ENCODE assay signal across 15 cellular contexts in genomic region chr9:89533396-89534187, GRCh38. TPM values are rescaled to one million over a fixed set of nuclear protein-coding genes. Genes with fewer than 3 reads are reported as not detected.
DNase-seq lines count a peak whose midpoint lies in the region; ATAC-seq, FAIRE-seq and TF ChIP-seq lines count a peak whose summit lies in the region.
"Had no signal": no experiment of that assay in that cellular context is flagged by ENCODE, and none has a peak within 500 bp of the region (broad histone marks: within the 10 kb centered on the region; RNA-seq: fewer than 3 reads in every experiment).

No MANE protein-coding gene starts in this region.

- TF ChIP-seq CTCF in DND-41 (IDR thresholded peaks at IDR 0.05; ENCODE audit: borderline replicate concordance, extremely low read depth, low read length, poor library complexity, severe bottlenecking) (no peak), nephron progenitor cell (IDR thresholded peaks at IDR 0.05) (no peak), smooth muscle cell (IDR thresholded peaks at IDR 0.05; ENCODE audit: borderline replicate concordance, insufficient read depth, poor library complexity, severe bottlenecking) (no peak), gastrocnemius medialis (IDR thresholded peaks at IDR 0.05 in 4 of 5, conservative IDR thresholded peaks at IDR 0.05 in 1 of 5) (no peak)

- no peak overlapping the region for H2AFZ ChIP-seq in DND-41 (ENCODE audit: low read depth, low read length)
- H2AFZ ChIP-seq in smooth muscle cell (ENCODE audit: low read depth) = no peak overlapping the region

- H3K27me3 ChIP-seq in DND-41 (ENCODE audit: insufficient read depth, low read length, poor library complexity) = no peaks in the 10 kb centered on the region
- no peaks in the 10 kb centered on the region for H3K27me3 ChIP-seq in smooth muscle cell (ENCODE audit: low read depth)
- no peaks in the 10 kb centered on the region for H3K27me3 ChIP-seq in gastrocnemius medialis

- peaks cover 40% of the 10 kb centered on the region for H3K4me1 Mint-ChIP-seq in nephron progenitor cell

- in situ Hi-C loops in gastrocnemius medialis (cut with MboI; ENCODE audit: low sequenced_read_pairs in 4 of 4) = loop anchor here in 1 of 4 donors (25.0 kb wide), 1 partner anchor 121 kb away; no protein-coding TSS in a partner anchor

- H3K27ac ChIP-seq in DND-41 (ENCODE audit: low read length) = peak overlapping the region; percentile 58
- peak overlapping the region; percentile 67 for H3K27ac ChIP-seq in cingulate gyrus (ENCODE audit: low read depth, low read length)
- H3K27ac ChIP-seq in smooth muscle cell (ENCODE audit: low read depth) = no peak overlapping the region
- H3K27ac ChIP-seq in gastrocnemius medialis = no peak overlapping the region
- H3K27ac ChIP-seq: SJCRH30, tibial artery had no signal

- WGBS in smooth muscle cell (ENCODE audit: low lambda C conversion rate) = 88% methylated on average over 11 of the region's 11 CpGs

- H3K9ac ChIP-seq in DND-41 (ENCODE audit: low read depth, low read length) = peak overlapping the region; percentile 22; the same call in 1 of the 2 replicates
- H3K9ac ChIP-seq in smooth muscle cell (ENCODE audit: low read depth) = no peak overlapping the region

- H3K9me3 ChIP-seq in DND-41 (ENCODE audit: insufficient read depth, low read length, severe bottlenecking) (no peaks in the 10 kb centered on the region), smooth muscle cell (replicated peaks; ENCODE audit: low read depth) (no peaks in the 10 kb centered on the region), gastrocnemius medialis (no peaks in the 10 kb centered on the region)
- H3K9me3 ChIP-seq: SJCRH30, tibial artery had no signal

- H3K36me3 ChIP-seq in DND-41 (ENCODE audit: insufficient read depth, low read length) = no peaks in the 10 kb centered on the region
- H3K36me3 ChIP-seq in smooth muscle cell (ENCODE audit: low read depth) = no peaks in the 10 kb centered on the region
- H3K36me3 ChIP-seq in gastrocnemius medialis = no peaks in the 10 kb centered on the region
- H3K36me3 ChIP-seq: SJCRH30, tibial artery had no signal

- H3K4me3 Mint-ChIP-seq in nephron progenitor cell = no peak overlapping the region
- H3K4me3 Mint-ChIP-seq: dendritic cell treated with granulocyte-macrophage colony-stimulating factor and Interleukin-4, amounts not matched to agents 40 ng/mL and 50 ng/mL, for 4 days had no signal

- peaks cover 3% of the 10 kb centered on the region for H3K27me3 Mint-ChIP-seq in nephron progenitor cell (ENCODE audit: low read depth, poor library complexity)

- FAIRE-seq in RCC 7860 (lab: Jason Lieb, UNC) = peak; percentile 26

- no peaks in the 10 kb centered on the region for H3K36me3 Mint-ChIP-seq in nephron progenitor cell (ENCODE audit: low read depth)

- H3K4me2 ChIP-seq in DND-41 (ENCODE audit: insufficient read depth, low read length) (no peak overlapping the region), smooth muscle cell (no peak overlapping the region)

- ATAC-seq in DND-41 (ENCODE audit: insufficient read depth, low read depth) = no peak
- no peak for ATAC-seq in gastrocnemius medialis

- H3K27ac Mint-ChIP-seq in nephron progenitor cell = peak overlapping the region; percentile 53
- H3K27ac Mint-ChIP-seq: dendritic cell treated with granulocyte-macrophage colony-stimulating factor and Interleukin-4, amounts not matched to agents 40 ng/mL and 50 ng/mL, for 4 days had no signal

- 0 out of 2 replicates have a peak, but pooled peaks cover 5% of the 10 kb centered on the region for H3K79me2 ChIP-seq in DND-41 (ENCODE audit: insufficient read depth, low read length)
- no peaks in the 10 kb centered on the region for H3K79me2 ChIP-seq in smooth muscle cell (ENCODE audit: low read depth)

- no peaks in the 10 kb centered on the region for H3F3A ChIP-seq in smooth muscle cell (ENCODE audit: low read depth)

- intact Hi-C loops in gastrocnemius medialis (cut with DNase I; ENCODE audit: low total_unique reads) = no loop called here

- H4K20me1 ChIP-seq in DND-41 (ENCODE audit: insufficient read depth, low read length) (no peaks in the 10 kb centered on the region), smooth muscle cell (ENCODE audit: low read depth) (no peaks in the 10 kb centered on the region)

- no peak for DNase-seq in DND-41
- DNase-seq in RCC 7860 (ENCODE audit: low spot score) = peak; percentile 35
- DNase-seq in nephron progenitor cell = no peak
- no peak for DNase-seq in smooth muscle cell (lab: John Stamatoyannopoulos, UW; ENCODE audit: unreplicated experiment)
- DNase-seq in OCI-M2 (lab: John Stamatoyannopoulos, UW; ENCODE audit: unreplicated experiment) = no peak
- DNase-seq in gastrocnemius medialis = no peak
- DNase-seq: activated gamma-delta T cell, COR-L47, IMR-90, NCI-H1694 treated with DMSO at 0.1 percent for 48 hours, NCI-H82, SJCRH30 had no signal

- no peak for TF ChIP-seq POLR2A in gastrocnemius medialis (IDR thresholded peaks at IDR 0.05)

- no peak overlapping the region for H3K4me3 ChIP-seq in DND-41 (ENCODE audit: low read depth in 1 of 2, low read length in 2 of 2)
- H3K4me3 ChIP-seq in smooth muscle cell = no peak overlapping the region
- no peak overlapping the region for H3K4me3 ChIP-seq in gastrocnemius medialis
- H3K4me3 ChIP-seq: SJCRH30, tibial artery had no signal

- H3K4me1 ChIP-seq in DND-41 (ENCODE audit: insufficient read depth, low read length) (peaks cover 80% of the 10 kb centered on the region), smooth muscle cell (ENCODE audit: low read depth) (no peaks in the 10 kb centered on the region), gastrocnemius medialis (no peaks in the 10 kb centered on the region)
- H3K4me1 ChIP-seq: SJCRH30, tibial artery had no signal

- peaks cover 21% of the 10 kb centered on the region for H3K9me3 Mint-ChIP-seq in nephron progenitor cell

RNA-seq across cellular contexts. Expression of gene SEMA4D, which starts 35.7 kb away (rescaled TPM):
- total RNA-seq in smooth muscle cell = 2.4 and 2.7 TPM in 2 replicates
- 0.63 and 3.4 TPM in 2 replicates for polyA plus RNA-seq in smooth muscle cell
- total RNA-seq in gastrocnemius medialis = 10 to 100 TPM; 23.6 to 77.0 (median 41.3) TPM
- total RNA-seq: SJCRH30 had no signal

Comparison
In these comparisons a context has a peak if more than half of its experiments do, and no peak if none do; other contexts are left out.
1. H3K27ac ChIP-seq: peak in DND-41 (single experiment) and cingulate gyrus (single experiment); none in smooth muscle cell (single experiment) and gastrocnemius medialis (0 of 4).